In genomic region chr16:23359092-23359760, GRCh38 we compare ENCODE assay signal across 30 cellular contexts. TPM values are rescaled to one million over a fixed set of nuclear protein-coding genes. Genes with fewer than 3 reads are reported as not detected.
A peak's percentile ranks its signal among the peaks of the same experiment; 100 is the strongest.
DNase-seq lines count a peak whose midpoint lies in the region; ATAC-seq and TF ChIP-seq lines count a peak whose summit lies in the region.
"Had no signal": no experiment of that assay in that cellular context is flagged by ENCODE, and none has a peak within 500 bp of the region (broad histone marks: within the 10 kb centered on the region; RNA-seq: fewer than 3 reads in every experiment).

No MANE protein-coding gene starts in this region.

- TF ChIP-seq POLR2A in gastroesophageal sphincter (IDR thresholded peaks at IDR 0.05) (no peak), sigmoid colon (IDR thresholded peaks at IDR 0.05) (no peak)

- no peaks in the 10 kb centered on the region for H3K9me3 Mint-ChIP-seq in immature natural killer cell
- H3K9me3 Mint-ChIP-seq: activated CD4-positive, alpha-beta memory T cell treated with anti-CD3 and anti-CD28 coated beads, Interleukin-2, amount 10 ng/mL, durations not matched to agents 7 days and 5 days; activated naive CD8-positive, alpha-beta T cell treated with anti-CD3 and anti-CD28 coated beads, Interleukin-2, amount 10 ng/mL, durations not matched to agents 7 days and 5 days; T-helper 1 cell treated with Interleukin-12 subunit alpha and Interleukin-12 subunit beta and Interleukin-4 antibody, amounts not matched to agents 30 μg/mL and 1 μg/mL, for 36 hours had no signal

- H3K4me3 Mint-ChIP-seq in immature natural killer cell, result no peak overlapping the region
- H3K4me3 Mint-ChIP-seq: activated CD4-positive, alpha-beta memory T cell treated with anti-CD3 and anti-CD28 coated beads, Interleukin-2, amount 10 ng/mL, durations not matched to agents 7 days and 5 days; activated naive CD8-positive, alpha-beta T cell treated with anti-CD3 and anti-CD28 coated beads, Interleukin-2, amount 10 ng/mL, durations not matched to agents 7 days and 5 days; T-helper 1 cell treated with Interleukin-12 subunit alpha and Interleukin-12 subunit beta and Interleukin-4 antibody, amounts not matched to agents 30 μg/mL and 1 μg/mL, for 36 hours had no signal

- 53 to 58% methylated on average over 3 to 6 of the region's 8 CpGs for WGBS in gastroesophageal sphincter (ENCODE audit: low coverage in 1 of 2), 2 donors
- WGBS in sigmoid colon, 2 donors, result 77 to 78% methylated on average over 8 of the region's 8 CpGs

- TF ChIP-seq EP300 in gastroesophageal sphincter (IDR thresholded peaks at IDR 0.05) (no peak), sigmoid colon (IDR thresholded peaks at IDR 0.05) (no peak)

- H3K4me1 ChIP-seq in gastroesophageal sphincter, result peaks cover 0 to 13% (median 0%) of the 10 kb centered on the region in 3 donors
- peaks cover 0 to 22% (median 7%) of the 10 kb centered on the region in 4 donors for H3K4me1 ChIP-seq in sigmoid colon
- H3K4me1 ChIP-seq: prostate gland had no signal

- H3K4me3 ChIP-seq in gastroesophageal sphincter (no peak overlapping the region), sigmoid colon (no peak overlapping the region)
- H3K4me3 ChIP-seq: heart left ventricle, prostate gland, thoracic aorta, uterus had no signal

- H3K4me1 Mint-ChIP-seq in immature natural killer cell, result no peaks in the 10 kb centered on the region
- H3K4me1 Mint-ChIP-seq: activated CD4-positive, alpha-beta memory T cell treated with anti-CD3 and anti-CD28 coated beads, Interleukin-2, amount 10 ng/mL, durations not matched to agents 7 days and 5 days; activated naive CD8-positive, alpha-beta T cell treated with anti-CD3 and anti-CD28 coated beads, Interleukin-2, amount 10 ng/mL, durations not matched to agents 7 days and 5 days had no signal

- DNase-seq in DMS53 (lab: John Stamatoyannopoulos, UW) (peak; percentile 11), DMS53 treated with DMSO at 0.1 percent for 48 hours (lab: John Stamatoyannopoulos, UW; ENCODE audit: unreplicated experiment) (no peak), RKO (ENCODE audit: low spot score) (peak; percentile 14), sigmoid colon (peak; percentile 46), immature natural killer cell (no peak)
- DNase-seq: activated CD4-positive, alpha-beta memory T cell treated with anti-CD3 and anti-CD28 coated beads, Interleukin-2, amount 10 ng/mL, durations not matched to agents 7 days and 5 days; activated CD4-positive, CD25-positive, alpha-beta regulatory T cell treated with anti-CD3 and anti-CD28 coated beads, Interleukin-2, amount 50 U/mL, for 72 hours; activated naive CD8-positive, alpha-beta T cell treated with anti-CD3 and anti-CD28 coated beads, Interleukin-2, amount 10 ng/mL, durations not matched to agents 7 days and 5 days; effector CD4-positive, alpha-beta T cell; EL; erythroblast; heart left ventricle; KBM-7; left cardiac atrium; mesenchymal stem cell; NCI-H1436 treated with DMSO at 0.1 percent for 48 hours; NCI-H446; NCI-H774; stimulated activated naive CD4-positive, alpha-beta T cell treated with Interleukin-2 at 50 U/mL for 16 hours; uterus had no signal

- no peaks in the 10 kb centered on the region for H3K36me3 ChIP-seq in gastroesophageal sphincter
- H3K36me3 ChIP-seq in sigmoid colon, result no peaks in the 10 kb centered on the region
- H3K36me3 ChIP-seq: heart left ventricle, neutrophil, prostate gland, thoracic aorta, uterus had no signal

- no peak overlapping the region for H3K27ac Mint-ChIP-seq in immature natural killer cell
- H3K27ac Mint-ChIP-seq: activated CD4-positive, alpha-beta memory T cell treated with anti-CD3 and anti-CD28 coated beads, Interleukin-2, amount 10 ng/mL, durations not matched to agents 7 days and 5 days; activated naive CD8-positive, alpha-beta T cell treated with anti-CD3 and anti-CD28 coated beads, Interleukin-2, amount 10 ng/mL, durations not matched to agents 7 days and 5 days; T-helper 1 cell treated with Interleukin-12 subunit alpha and Interleukin-12 subunit beta and Interleukin-4 antibody, amounts not matched to agents 30 μg/mL and 1 μg/mL, for 36 hours had no signal

- H3K9me3 ChIP-seq in gastroesophageal sphincter, result no peaks in the 10 kb centered on the region
- H3K9me3 ChIP-seq in sigmoid colon, result no peaks in the 10 kb centered on the region
- H3K9me3 ChIP-seq: heart left ventricle, neutrophil, prostate gland, thoracic aorta, uterus had no signal

- no peaks in the 10 kb centered on the region for H3K36me3 Mint-ChIP-seq in immature natural killer cell
- H3K36me3 Mint-ChIP-seq: activated naive CD8-positive, alpha-beta T cell treated with anti-CD3 and anti-CD28 coated beads, Interleukin-2, amount 10 ng/mL, durations not matched to agents 7 days and 5 days had no signal

- H3K27ac ChIP-seq in gastroesophageal sphincter (no peak overlapping the region), sigmoid colon (no peak overlapping the region)
- H3K27ac ChIP-seq: 22Rv1, heart left ventricle, neutrophil, prostate gland, RWPE1, thoracic aorta, uterus had no signal

- peaks cover 4 to 8% (median 5%) of the 10 kb centered on the region in 3 donors for H3K27me3 Mint-ChIP-seq in immature natural killer cell (ENCODE audit: low read depth in 3 of 3)
- H3K27me3 Mint-ChIP-seq: activated CD4-positive, alpha-beta memory T cell treated with anti-CD3 and anti-CD28 coated beads, Interleukin-2, amount 10 ng/mL, durations not matched to agents 7 days and 5 days had no signal

- H3K27me3 ChIP-seq in gastroesophageal sphincter (peaks cover 3% of the 10 kb centered on the region), sigmoid colon (no peaks in the 10 kb centered on the region)
- H3K27me3 ChIP-seq: heart left ventricle, uterus had no signal

- ATAC-seq in gastroesophageal sphincter (peak; percentile 11), HG02588 (IDR thresholded peaks at IDR 0.05; ENCODE audit: unreplicated experiment) (no peak), HG03108 (IDR thresholded peaks at IDR 0.05; ENCODE audit: unreplicated experiment) (no peak)
- ATAC-seq: heart left ventricle, left cardiac atrium had no signal

- TF ChIP-seq CTCF in gastroesophageal sphincter (IDR thresholded peaks at IDR 0.05) (no peak), sigmoid colon (IDR thresholded peaks at IDR 0.05) (no peak)

- intact Hi-C loops in sigmoid colon (cut with DNase I), result no loop called here

RNA-seq across cellular contexts. Expression of gene SCNN1B, which starts 57.1 kb away (rescaled TPM):
- 1 to 10 TPM in 3 of 4 donors, under 1 TPM in 1; 0.31 to 4.7 (median 2.6) TPM for total RNA-seq in gastroesophageal sphincter
- total RNA-seq in sigmoid colon, result 1 to 10 TPM; 1.7 to 9.2 (median 5.9) TPM
- polyA plus RNA-seq in sigmoid colon, result 100 to 1,000 TPM in 1 of 3 donors, 10 to 100 TPM in 2; 46.8 to 212 (median 51.3) TPM
- not detected for polyA plus RNA-seq in immature natural killer cell
- total RNA-seq: activated CD4-positive, alpha-beta memory T cell treated with anti-CD3 and anti-CD28 coated beads, Interleukin-2, amount 10 ng/mL, durations not matched to agents 7 days and 5 days; activated naive CD8-positive, alpha-beta T cell treated with anti-CD3 and anti-CD28 coated beads, Interleukin-2, amount 10 ng/mL, durations not matched to agents 7 days and 5 days; cerebellum had no signal

Comparison
In these comparisons a context has a peak if more than half of its experiments do, and no peak if none do; other contexts are left out.
1. DNase-seq: peak in DMS53 (single experiment), RKO (single experiment) and sigmoid colon (single experiment); none in DMS53 treated with DMSO at 0.1 percent for 48 hours (single experiment) and immature natural killer cell (0 of 3).